Comparison of ENCODE assay signal across 11 cellular contexts in the genomic region with DNA sequence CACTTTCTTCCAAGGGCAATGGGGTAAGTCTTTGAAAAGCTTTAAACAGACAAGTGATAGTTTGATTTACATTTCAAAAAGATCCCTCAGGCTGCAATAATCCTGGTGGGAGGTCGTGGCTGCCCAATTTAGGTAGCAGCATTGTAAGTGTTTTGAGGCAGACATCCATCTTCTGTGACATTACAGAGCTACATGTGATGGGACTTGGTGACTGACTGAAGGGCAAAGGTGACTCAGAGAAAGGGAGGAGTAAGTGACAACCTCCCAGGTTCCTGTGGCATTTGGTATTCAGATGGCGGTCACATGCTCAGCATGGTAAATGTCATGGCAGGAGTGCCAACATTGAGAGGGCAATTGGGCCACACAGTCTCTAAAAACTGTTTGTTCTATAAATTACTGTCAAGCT. TPM values are rescaled to one million over a fixed set of nuclear protein-coding genes. Genes with fewer than 3 reads are reported as not detected.
DNase-seq lines count a peak whose midpoint lies in the region; ATAC-seq and TF ChIP-seq lines count a peak whose summit lies in the region.
"Had no signal": no experiment of that assay in that cellular context is flagged by ENCODE, and none has a peak within 500 bp of the region (broad histone marks: within the 10 kb centered on the region; RNA-seq: fewer than 3 reads in every experiment).

No MANE protein-coding gene starts in this region.

- peak; percentile 52 for DNase-seq in activated naive CD4-positive, alpha-beta T cell treated with Interleukin-2 at 50 U/mL for 16 hours
- no peak for DNase-seq in activated naive CD4-positive, alpha-beta T cell (lab: John Stamatoyannopoulos, UW)
- peak; percentile 36 for DNase-seq in activated naive CD4-positive, alpha-beta T cell treated with anti-CD3 and anti-CD28 coated beads, Interleukin-2, amount 10 ng/mL, durations not matched to agents 7 days and 5 days
- DNase-seq in type B pancreatic cell (ENCODE audit: extremely low spot score, unreplicated experiment) (no peak), UCSD-AML1 (lab: John Stamatoyannopoulos, UW; ENCODE audit: unreplicated experiment) (no peak)
- DNase-seq: amygdala, BE2C, NCI-H146 had no signal

- H3K4me3 Mint-ChIP-seq in activated naive CD4-positive, alpha-beta T cell treated with anti-CD3 and anti-CD28 coated beads, Interleukin-2, amount 10 ng/mL, durations not matched to agents 7 days and 5 days = no peak overlapping the region
- H3K4me3 Mint-ChIP-seq in type B pancreatic cell = no peak overlapping the region

- H3K9me3 Mint-ChIP-seq in activated naive CD4-positive, alpha-beta T cell treated with anti-CD3 and anti-CD28 coated beads, Interleukin-2, amount 10 ng/mL, durations not matched to agents 7 days and 5 days = no peaks in the 10 kb centered on the region
- no peaks in the 10 kb centered on the region for H3K9me3 Mint-ChIP-seq in type B pancreatic cell

- H3K4me1 ChIP-seq in liver (ENCODE audit: control insufficient read depth in 4 of 4, insufficient read depth in 4 of 4, low read length in 3 of 4) = peaks cover 15 to 27% (median 20%) of the 10 kb centered on the region in 4 donors

- WGBS in liver = 51% methylated on average over 2 of the region's 2 CpGs

- H3K27me3 ChIP-seq in liver (ENCODE audit: control insufficient read depth in 4 of 4, insufficient read depth in 4 of 4, low read length in 3 of 4) = no peaks in the 10 kb centered on the region
- H3K27me3 ChIP-seq: BE2C had no signal

- no peak overlapping the region for H3K27ac ChIP-seq in liver (ENCODE audit: low read depth in 1 of 2, low read length in 2 of 2)

- TF ChIP-seq RAD21 in liver (IDR thresholded peaks at IDR 0.05) = no peak

- peaks cover 42% of the 10 kb centered on the region for H3K36me3 Mint-ChIP-seq in activated naive CD4-positive, alpha-beta T cell treated with anti-CD3 and anti-CD28 coated beads, Interleukin-2, amount 10 ng/mL, durations not matched to agents 7 days and 5 days
- H3K36me3 Mint-ChIP-seq in type B pancreatic cell = peaks cover 3% of the 10 kb centered on the region

- no peak for ATAC-seq in HG03460 (IDR thresholded peaks at IDR 0.05; ENCODE audit: unreplicated experiment)
- ATAC-seq in HG02798 (IDR thresholded peaks at IDR 0.05; ENCODE audit: poor library complexity, unreplicated experiment) = no peak

- no peak overlapping the region for H3K9ac ChIP-seq in liver (ENCODE audit: low read depth in 1 of 2, low read length in 2 of 2)

- H3K36me3 ChIP-seq in liver (ENCODE audit: control insufficient read depth in 4 of 4, insufficient read depth in 3 of 4, low read depth in 1 of 4, low read length in 3 of 4) = peaks cover 0 to 3% (median under 1%) of the 10 kb centered on the region in 4 donors

- TF ChIP-seq CTCF in liver (IDR thresholded peaks at IDR 0.05; ENCODE audit: low read depth, low read length, missing input control) = no peak
- no peak for TF ChIP-seq CTCF in type B pancreatic cell (conservative IDR thresholded peaks at IDR 0.05)

- H3K4me1 Mint-ChIP-seq in activated naive CD4-positive, alpha-beta T cell treated with anti-CD3 and anti-CD28 coated beads, Interleukin-2, amount 10 ng/mL, durations not matched to agents 7 days and 5 days = peaks cover 65% of the 10 kb centered on the region
- H3K4me1 Mint-ChIP-seq in type B pancreatic cell (ENCODE audit: unreplicated experiment) = peaks cover 25% of the 10 kb centered on the region

- H3K27me3 Mint-ChIP-seq in activated naive CD4-positive, alpha-beta T cell treated with anti-CD3 and anti-CD28 coated beads, Interleukin-2, amount 10 ng/mL, durations not matched to agents 7 days and 5 days = no peaks in the 10 kb centered on the region
- H3K27me3 Mint-ChIP-seq in type B pancreatic cell = no peaks in the 10 kb centered on the region

- H3K9me3 ChIP-seq in liver (ENCODE audit: control insufficient read depth in 4 of 4, low read length in 3 of 4) = no peaks in the 10 kb centered on the region
- H3K9me3 ChIP-seq: BE2C had no signal

- H3K27ac Mint-ChIP-seq in activated naive CD4-positive, alpha-beta T cell treated with anti-CD3 and anti-CD28 coated beads, Interleukin-2, amount 10 ng/mL, durations not matched to agents 7 days and 5 days = peak overlapping the region; percentile 25
- H3K27ac Mint-ChIP-seq in type B pancreatic cell = peak overlapping the region; percentile 39

- H3K4me3 ChIP-seq in liver (ENCODE audit: low read depth in 1 of 3, low read length in 3 of 3) = no peak overlapping the region

- CTCF ChIA-PET in activated naive CD4-positive, alpha-beta T cell treated with anti-CD3 and anti-CD28 coated beads, Interleukin-2, amount 10 ng/mL, durations not matched to agents 7 days and 5 days (lab: Charles Lee) = no interaction called here

TF ChIP-seq in liver, 16 proteins besides CTCF, POLR2A, EP300 and RAD21:
- TF ChIP-seq TAF1 (conservative IDR thresholded peaks at IDR 0.05) (no peak), NR2F2 (IDR thresholded peaks at IDR 0.05) (no peak), GABPA (IDR thresholded peaks at IDR 0.05 in 1 of 2, conservative IDR thresholded peaks at IDR 0.05 in 1 of 2) (no peak), YY1 (IDR thresholded peaks at IDR 0.05) (peak; percentile 55), JUND (IDR thresholded peaks at IDR 0.05) (peak; percentile 38 to 44), HNF4G (IDR thresholded peaks at IDR 0.05) (no peak), FOXA1 (IDR thresholded peaks at IDR 0.05) (no peak), HNF4A (conservative IDR thresholded peaks at IDR 0.05) (peak in 1 of 2 donors; percentile 50), RXRA (IDR thresholded peaks at IDR 0.05) (peak in 1 of 2 donors; percentile 53), SP1 (IDR thresholded peaks at IDR 0.05) (no peak), FOXA2 (IDR thresholded peaks at IDR 0.05) (no peak), EGR1 (IDR thresholded peaks at IDR 0.05; ENCODE audit: low read depth in 2 of 2) (no peak)
- TF ChIP-seq, protein P1, sequence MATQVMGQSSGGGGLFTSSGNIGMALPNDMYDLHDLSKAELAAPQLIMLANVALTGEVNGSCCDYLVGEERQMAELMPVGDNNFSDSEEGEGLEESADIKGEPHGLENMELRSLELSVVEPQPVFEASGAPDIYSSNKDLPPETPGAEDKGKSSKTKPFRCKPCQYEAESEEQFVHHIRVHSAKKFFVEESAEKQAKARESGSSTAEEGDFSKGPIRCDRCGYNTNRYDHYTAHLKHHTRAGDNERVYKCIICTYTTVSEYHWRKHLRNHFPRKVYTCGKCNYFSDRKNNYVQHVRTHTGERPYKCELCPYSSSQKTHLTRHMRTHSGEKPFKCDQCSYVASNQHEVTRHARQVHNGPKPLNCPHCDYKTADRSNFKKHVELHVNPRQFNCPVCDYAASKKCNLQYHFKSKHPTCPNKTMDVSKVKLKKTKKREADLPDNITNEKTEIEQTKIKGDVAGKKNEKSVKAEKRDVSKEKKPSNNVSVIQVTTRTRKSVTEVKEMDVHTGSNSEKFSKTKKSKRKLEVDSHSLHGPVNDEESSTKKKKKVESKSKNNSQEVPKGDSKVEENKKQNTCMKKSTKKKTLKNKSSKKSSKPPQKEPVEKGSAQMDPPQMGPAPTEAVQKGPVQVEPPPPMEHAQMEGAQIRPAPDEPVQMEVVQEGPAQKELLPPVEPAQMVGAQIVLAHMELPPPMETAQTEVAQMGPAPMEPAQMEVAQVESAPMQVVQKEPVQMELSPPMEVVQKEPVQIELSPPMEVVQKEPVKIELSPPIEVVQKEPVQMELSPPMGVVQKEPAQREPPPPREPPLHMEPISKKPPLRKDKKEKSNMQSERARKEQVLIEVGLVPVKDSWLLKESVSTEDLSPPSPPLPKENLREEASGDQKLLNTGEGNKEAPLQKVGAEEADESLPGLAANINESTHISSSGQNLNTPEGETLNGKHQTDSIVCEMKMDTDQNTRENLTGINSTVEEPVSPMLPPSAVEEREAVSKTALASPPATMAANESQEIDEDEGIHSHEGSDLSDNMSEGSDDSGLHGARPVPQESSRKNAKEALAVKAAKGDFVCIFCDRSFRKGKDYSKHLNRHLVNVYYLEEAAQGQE (IDR thresholded peaks at IDR 0.05) = no peak
- TF ChIP-seq, protein P2, sequence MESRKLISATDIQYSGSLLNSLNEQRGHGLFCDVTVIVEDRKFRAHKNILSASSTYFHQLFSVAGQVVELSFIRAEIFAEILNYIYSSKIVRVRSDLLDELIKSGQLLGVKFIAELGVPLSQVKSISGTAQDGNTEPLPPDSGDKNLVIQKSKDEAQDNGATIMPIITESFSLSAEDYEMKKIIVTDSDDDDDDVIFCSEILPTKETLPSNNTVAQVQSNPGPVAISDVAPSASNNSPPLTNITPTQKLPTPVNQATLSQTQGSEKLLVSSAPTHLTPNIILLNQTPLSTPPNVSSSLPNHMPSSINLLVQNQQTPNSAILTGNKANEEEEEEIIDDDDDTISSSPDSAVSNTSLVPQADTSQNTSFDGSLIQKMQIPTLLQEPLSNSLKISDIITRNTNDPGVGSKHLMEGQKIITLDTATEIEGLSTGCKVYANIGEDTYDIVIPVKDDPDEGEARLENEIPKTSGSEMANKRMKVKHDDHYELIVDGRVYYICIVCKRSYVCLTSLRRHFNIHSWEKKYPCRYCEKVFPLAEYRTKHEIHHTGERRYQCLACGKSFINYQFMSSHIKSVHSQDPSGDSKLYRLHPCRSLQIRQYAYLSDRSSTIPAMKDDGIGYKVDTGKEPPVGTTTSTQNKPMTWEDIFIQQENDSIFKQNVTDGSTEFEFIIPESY (IDR thresholded peaks at IDR 0.05) = no peak
- TF ChIP-seq, protein P3, sequence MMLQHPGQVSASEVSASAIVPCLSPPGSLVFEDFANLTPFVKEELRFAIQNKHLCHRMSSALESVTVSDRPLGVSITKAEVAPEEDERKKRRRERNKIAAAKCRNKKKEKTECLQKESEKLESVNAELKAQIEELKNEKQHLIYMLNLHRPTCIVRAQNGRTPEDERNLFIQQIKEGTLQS (IDR thresholded peaks at IDR 0.05) = no peak
- TF ChIP-seq, protein P4, sequence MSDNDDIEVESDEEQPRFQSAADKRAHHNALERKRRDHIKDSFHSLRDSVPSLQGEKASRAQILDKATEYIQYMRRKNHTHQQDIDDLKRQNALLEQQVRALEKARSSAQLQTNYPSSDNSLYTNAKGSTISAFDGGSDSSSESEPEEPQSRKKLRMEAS (IDR thresholded peaks at IDR 0.05) = no peak

RNA-seq across cellular contexts. Expression of a gene that starts 26.5 kb away (rescaled TPM):
- total RNA-seq in liver (100 to 1,000 TPM in 1 of 2 donors, 10 to 100 TPM in 1; 68.7 to 301 TPM), type B pancreatic cell (ENCODE audit: low replicate concordance) (64.9 and 80.1 TPM in 2 replicates)
- polyA plus RNA-seq in liver = 100 to 1,000 TPM; 104 to 123 TPM

Comparison
In these comparisons a context has a peak if more than half of its experiments do, and no peak if none do; other contexts are left out.
1. DNase-seq: peak in activated naive CD4-positive, alpha-beta T cell treated with Interleukin-2 at 50 U/mL for 16 hours (single experiment) and activated naive CD4-positive, alpha-beta T cell treated with anti-CD3 and anti-CD28 coated beads, Interleukin-2, amount 10 ng/mL, durations not matched to agents 7 days and 5 days (single experiment); none in activated naive CD4-positive, alpha-beta T cell (0 of 4), type B pancreatic cell (single experiment) and UCSD-AML1 (single experiment).